ENCODE assay signal across 8 cellular contexts in genomic region chr15:62066663-62067447, GRCh38. TPM values are rescaled to one million over a fixed set of nuclear protein-coding genes. Genes with fewer than 3 reads are reported as not detected.
DNase-seq lines count a peak whose midpoint lies in the region; ATAC-seq and TF ChIP-seq lines count a peak whose summit lies in the region.

C2CD4A (plus strand) TSS chr15:62066977; CDS start chr15:62067614, 637 bp downstream.

- intact Hi-C loops in Calu3 (cut with micrococcal nuclease; ENCODE audit: unreplicated experiment) (loop anchor here (2.0 kb wide), 1 partner anchor 58 kb away; no protein-coding TSS in a partner anchor), Right ventricle myocardium inferior (cut with DNase I) (no loop called here), transverse colon (cut with DNase I; ENCODE audit: low total_unique reads) (no loop called here)

- H3K36me3 Mint-ChIP-seq in Calu3 (ENCODE audit: insufficient read depth, unreplicated experiment), result peaks cover 40% of the 10 kb centered on the region
- H3K36me3 Mint-ChIP-seq in activated naive CD4-positive, alpha-beta T cell treated with anti-CD3 and anti-CD28 coated beads, Interleukin-2, amount 10 ng/mL, durations not matched to agents 7 days and 5 days, result no peaks in the 10 kb centered on the region

- peaks cover 48% of the 10 kb centered on the region for H3K4me1 Mint-ChIP-seq in Calu3 (ENCODE audit: low read depth, unreplicated experiment)
- H3K4me1 Mint-ChIP-seq in activated naive CD4-positive, alpha-beta T cell treated with anti-CD3 and anti-CD28 coated beads, Interleukin-2, amount 10 ng/mL, durations not matched to agents 7 days and 5 days, result peaks cover 26% of the 10 kb centered on the region

- CTCF ChIA-PET in Calu3 (lab: Charles Lee), result interaction anchor here (0.6 to 2.0 kb wide), 9 partner anchors 8 to 240 kb away, joined by 3 to 12 read pairs (median 3); no protein-coding TSS in a partner anchor
- CTCF ChIA-PET in activated naive CD4-positive, alpha-beta T cell treated with anti-CD3 and anti-CD28 coated beads, Interleukin-2, amount 10 ng/mL, durations not matched to agents 7 days and 5 days (lab: Charles Lee), result interaction anchor here (0.9 kb wide), 1 partner anchor 194 kb away, joined by 3 read pairs; no protein-coding TSS in a partner anchor

- H3K4me3 ChIP-seq in Peyer's patch, result peak within 1 kb of the TSS; percentile 45 to 75 (median 72)
- H3K4me3 ChIP-seq in osteoblast (ENCODE audit: insufficient read depth, low read length), result peak within 1 kb of the TSS; percentile 61
- peak within 1 kb of the TSS; percentile 20 to 68 (median 60) for H3K4me3 ChIP-seq in transverse colon

- peak within 1 kb of the TSS; percentile 91 for H3K27ac Mint-ChIP-seq in Calu3 (ENCODE audit: unreplicated experiment)
- H3K27ac Mint-ChIP-seq in activated naive CD4-positive, alpha-beta T cell treated with anti-CD3 and anti-CD28 coated beads, Interleukin-2, amount 10 ng/mL, durations not matched to agents 7 days and 5 days, result peak within 1 kb of the TSS; percentile 62

- H3K4me1 ChIP-seq in Peyer's patch (peaks cover 0 to 17% (median 10%) of the 10 kb centered on the region in 4 donors), osteoblast (ENCODE audit: insufficient read depth, low read length) (peaks cover 14% of the 10 kb centered on the region), transverse colon (peaks cover 0 to 25% (median 20%) of the 10 kb centered on the region in 4 donors)

- no peaks in the 10 kb centered on the region for H3K79me2 ChIP-seq in osteoblast (ENCODE audit: insufficient read depth, low read length)

- H3K9me3 ChIP-seq in Peyer's patch, result no peaks in the 10 kb centered on the region
- H3K9me3 ChIP-seq in osteoblast (ENCODE audit: low read depth, low read length), result no peaks in the 10 kb centered on the region
- H3K9me3 ChIP-seq in transverse colon, result no peaks in the 10 kb centered on the region

- H3K27ac ChIP-seq in Peyer's patch (peak within 1 kb of the TSS in 2 of 4 donors; percentile 38 to 74), osteoblast (ENCODE audit: low read depth, low read length) (no peak within 1 kb of the TSS), transverse colon (peak within 1 kb of the TSS in 3 of 4 donors; percentile 36 to 76 (median 48))

- H3K27me3 Mint-ChIP-seq in Calu3 (ENCODE audit: unreplicated experiment), result no peaks in the 10 kb centered on the region
- H3K27me3 Mint-ChIP-seq in activated naive CD4-positive, alpha-beta T cell treated with anti-CD3 and anti-CD28 coated beads, Interleukin-2, amount 10 ng/mL, durations not matched to agents 7 days and 5 days, result peaks cover 53% of the 10 kb centered on the region

- ATAC-seq in Right ventricle myocardium inferior (peak; percentile 72), HG03135 (IDR thresholded peaks at IDR 0.05; ENCODE audit: unreplicated experiment) (no peak)

- no peaks in the 10 kb centered on the region for H4K20me1 ChIP-seq in osteoblast (ENCODE audit: insufficient read depth, low read length)

- H3K36me3 ChIP-seq in Peyer's patch, result no peaks in the 10 kb centered on the region
- H3K36me3 ChIP-seq in osteoblast (ENCODE audit: insufficient read depth, low read length), result no peaks in the 10 kb centered on the region
- no peaks in the 10 kb centered on the region for H3K36me3 ChIP-seq in transverse colon

- no peaks in the 10 kb centered on the region for H3K27me3 ChIP-seq in Peyer's patch
- H3K27me3 ChIP-seq in osteoblast (ENCODE audit: insufficient read depth, low read length), result peaks cover 56% of the 10 kb centered on the region
- peaks cover 15% of the 10 kb centered on the region for H3K27me3 ChIP-seq in transverse colon

- peak within 1 kb of the TSS; percentile 77 for H3K4me2 ChIP-seq in osteoblast (ENCODE audit: insufficient read depth, low read length)

- in situ Hi-C loops in transverse colon (cut with MboI; ENCODE audit: low pct_ligation_motif_present in 1 of 4, low pct_unique_long_range_greater_than_20kb in 1 of 4, low sequenced_read_pairs in 3 of 4), result loop anchor here in 1 of 4 donors (10.0 kb wide), 1 partner anchor 92 kb away; no protein-coding TSS in a partner anchor

- H2AFZ ChIP-seq in osteoblast (ENCODE audit: low read length), result peak within 1 kb of the TSS; percentile 45

- no peaks in the 10 kb centered on the region for H3K9me3 Mint-ChIP-seq in Calu3 (ENCODE audit: low read depth, unreplicated experiment)
- no peaks in the 10 kb centered on the region for H3K9me3 Mint-ChIP-seq in activated naive CD4-positive, alpha-beta T cell treated with anti-CD3 and anti-CD28 coated beads, Interleukin-2, amount 10 ng/mL, durations not matched to agents 7 days and 5 days

- BruUV-seq in Calu3 (replicated peaks; lab: Mats Ljungman, UMichigan), result TSS peak; percentile 87

- WGBS in transverse colon (ENCODE audit: low coverage in 1 of 2), 2 donors, result 4 to 8% methylated on average over 5 to 33 of the region's 33 CpGs

- DNase-seq in Calu3, result peak; percentile 96
- peak; percentile 69 for DNase-seq in HK-2 (ENCODE audit: unreplicated experiment)
- peak; percentile 58 to 87 (median 87) for DNase-seq in Peyer's patch
- peak; percentile 69 for DNase-seq in activated naive CD4-positive, alpha-beta T cell treated with anti-CD3 and anti-CD28 coated beads, Interleukin-2, amount 10 ng/mL, durations not matched to agents 7 days and 5 days
- DNase-seq in Right ventricle myocardium inferior (ENCODE audit: missing footprints), result peak; percentile 66
- peak; percentile 78 for DNase-seq in osteoblast (ENCODE audit: insufficient read length, low spot score, missing footprints)
- DNase-seq in transverse colon, result peak; percentile 83

- TF ChIP-seq EP300 in transverse colon (IDR thresholded peaks at IDR 0.05; ENCODE audit: low read depth), result no peak

- peak within 1 kb of the TSS; percentile 89 for H3K4me3 Mint-ChIP-seq in Calu3 (ENCODE audit: low read depth, unreplicated experiment)
- peak within 1 kb of the TSS; percentile 72 for H3K4me3 Mint-ChIP-seq in activated naive CD4-positive, alpha-beta T cell treated with anti-CD3 and anti-CD28 coated beads, Interleukin-2, amount 10 ng/mL, durations not matched to agents 7 days and 5 days

- TF ChIP-seq POLR2A in Peyer's patch (IDR thresholded peaks at IDR 0.05) (peak in 1 of 2 donors; percentile 41), transverse colon (IDR thresholded peaks at IDR 0.05) (no peak)

- TF ChIP-seq CTCF in Calu3 (IDR thresholded peaks at IDR 0.05; ENCODE audit: unreplicated experiment), result no peak
- TF ChIP-seq CTCF in Peyer's patch (IDR thresholded peaks at IDR 0.05), result peak in 3 of 6 experiments; percentile 39 to 46 (median 44)
- peak; percentile 15 for TF ChIP-seq CTCF in osteoblast (IDR thresholded peaks at IDR 0.05; ENCODE audit: extremely low read depth, low read depth, low read length)
- TF ChIP-seq CTCF in transverse colon (IDR thresholded peaks at IDR 0.05), result peak in 3 of 5 experiments; percentile 10 to 26 (median 16)

RNA-seq across cellular contexts. Expression of gene C2CD4A, which starts in this region (rescaled TPM):
- total RNA-seq in Calu3 (2022) (17.1 and 17.6 TPM in 2 replicates), Peyer's patch (1 to 10 TPM in 1 of 4 donors, under 1 TPM in 1, not detected in 2; 0.18 to 1.7 TPM), Right ventricle myocardium inferior (not detected), osteoblast (under 0.01 TPM in 1 of 2 replicates, not detected in the other), transverse colon (1 to 10 TPM in 1 of 4 donors, under 1 TPM in 3; 0.14 to 2.8 (median 0.77) TPM)

Comparison
In these comparisons a context has a peak if more than half of its experiments do, and no peak if none do; other contexts are left out.
1. Peak in DNase-seq and ATAC-seq in Right ventricle myocardium inferior; RNA of the gene not detected or under 1 TPM.
2. Peak in DNase-seq, H3K4me3 ChIP-seq and H3K4me2 ChIP-seq in osteoblast; RNA of the gene not detected or under 1 TPM.